ENCODE assay signal across 21 cellular contexts in genomic region chr6:51318674-51319073, GRCh38.
DNase-seq lines count a peak whose midpoint lies in the region; ATAC-seq, FAIRE-seq and TF ChIP-seq lines count a peak whose summit lies in the region.
"Had no signal": no experiment of that assay in that cellular context is flagged by ENCODE, and none has a peak within 500 bp of the region (broad histone marks: within the 10 kb centered on the region; RNA-seq: fewer than 3 reads in every experiment).

No MANE protein-coding gene starts in this region.

- peaks cover 3% of the 10 kb centered on the region; the same call in 1 of the 2 replicates for H3K9me2 ChIP-seq in GM23338 (ENCODE audit: insufficient read depth)

- peaks cover 17% of the 10 kb centered on the region for H3K36me3 Mint-ChIP-seq in GM23338 (ENCODE audit: low read depth)
- H3K36me3 Mint-ChIP-seq in HFFc6 (ENCODE audit: low read depth), result no peaks in the 10 kb centered on the region
- H3K36me3 Mint-ChIP-seq: CD8-positive, alpha-beta T cell had no signal

- no peaks in the 10 kb centered on the region for H4K20me1 ChIP-seq in GM23338 (replicated peaks; ENCODE audit: insufficient read depth)
- no peaks in the 10 kb centered on the region for H4K20me1 ChIP-seq in K562 (replicated peaks; ENCODE audit: control insufficient read depth, insufficient read depth, low read length)
- H4K20me1 ChIP-seq: BLaER1 treated with 17β-estradiol and CSF1 and Interleukin-3, amounts not matched to agents 10 nM and 100 nM had no signal

- H3K27ac ChIP-seq in A549 (no peak overlapping the region), GM23338 (ENCODE audit: low read depth) (no peak overlapping the region), K562 (ENCODE audit: extremely low read depth, low read depth, low read length) (no peak overlapping the region)
- H3K27ac ChIP-seq: BLaER1 treated with 17β-estradiol and CSF1 and Interleukin-3, amounts not matched to agents 10 nM and 100 nM; C4-2B had no signal

- no peak for FAIRE-seq in A549 (lab: Jason Lieb, UNC)
- FAIRE-seq in K562 (lab: Jason Lieb, UNC), result no peak
- FAIRE-seq: A204.1, D721Med, G401.6, GM12891, GM19239 had no signal

- no peak overlapping the region for H3K4me2 ChIP-seq in A549
- peak overlapping the region; percentile 60 for H3K4me2 ChIP-seq in GM23338
- H3K4me2 ChIP-seq in K562 (ENCODE audit: insufficient read depth, low read length), result no peak overlapping the region
- H3K4me2 ChIP-seq: BLaER1 treated with 17β-estradiol and CSF1 and Interleukin-3, amounts not matched to agents 10 nM and 100 nM had no signal

- CTCF ChIA-PET in A549 (lab: Yijun Ruan, JAX) (no interaction called here), K562 (lab: Yijun Ruan, JAX; ENCODE audit: low intra/inter-chr PET ratio) (no interaction called here)

- no TSS peak for BruUV-seq in K562 (replicated peaks; lab: Mats Ljungman, UMichigan)

- POLR2A ChIA-PET in A549 (lab: Yijun Ruan, JAX) (no interaction called here), K562 (lab: Yijun Ruan, JAX) (no interaction called here)

- H3K27me3 ChIP-seq in GM23338 (ENCODE audit: insufficient read depth) (no peaks in the 10 kb centered on the region), K562 (ENCODE audit: control insufficient read depth in 2 of 2, insufficient read depth in 2 of 2, low read length in 2 of 2) (no peaks in the 10 kb centered on the region)
- H3K27me3 ChIP-seq: BLaER1 treated with 17β-estradiol and CSF1 and Interleukin-3, amounts not matched to agents 10 nM and 100 nM had no signal

- intact Hi-C loops in K562 (cut with micrococcal nuclease), result no loop called here

- H3K9me3 ChIP-seq in A549 (no peaks in the 10 kb centered on the region), K562 (replicated peaks; ENCODE audit: control insufficient read depth, insufficient read depth, low read depth, low read length) (no peaks in the 10 kb centered on the region)
- H3K9me3 ChIP-seq: Caco-2 had no signal

- H3K4me3 ChIP-seq in A549, result no peak overlapping the region
- no peak overlapping the region for H3K4me3 ChIP-seq in GM23338
- H3K4me3 ChIP-seq in K562, result no peak overlapping the region
- H3K4me3 ChIP-seq: BLaER1 treated with 17β-estradiol and CSF1 and Interleukin-3, amounts not matched to agents 10 nM and 100 nM had no signal

- no peak overlapping the region for H3K9ac ChIP-seq in K562 (ENCODE audit: insufficient read depth in 1 of 2, low read depth in 2 of 2, low read length in 2 of 2)
- H3K9ac ChIP-seq: BLaER1 treated with 17β-estradiol and CSF1 and Interleukin-3, amounts not matched to agents 10 nM and 100 nM had no signal

- H2AFZ ChIP-seq in GM23338, result peak overlapping the region; percentile 58; the same call in 1 of the 2 replicates
- H2AFZ ChIP-seq in K562 (ENCODE audit: low read depth, low read length), result no peak overlapping the region

- peaks cover 14% of the 10 kb centered on the region; the same call in 2 of the 3 replicates for H3K4me1 Mint-ChIP-seq in GM23338
- H3K4me1 Mint-ChIP-seq in HFFc6 (ENCODE audit: low read depth), result no peaks in the 10 kb centered on the region
- H3K4me1 Mint-ChIP-seq: B cell had no signal

- no peak for TF ChIP-seq CTCF in A549 (IDR thresholded peaks at IDR 0.05)
- TF ChIP-seq CTCF in GM23338 (conservative IDR thresholded peaks at IDR 0.05; ENCODE audit: low read depth in 2 of 2), result no peak
- no peak for TF ChIP-seq CTCF in K562 (IDR thresholded peaks at IDR 0.05 in 2 of 3, conservative IDR thresholded peaks at IDR 0.05 in 1 of 3; ENCODE audit: insufficient read depth in 2 of 3, low read depth in 1 of 3, low read length in 3 of 3)
- no peak for TF ChIP-seq CTCF in HFFc6 (IDR thresholded peaks at IDR 0.05)

- TF ChIP-seq RAD21 in A549 (conservative IDR thresholded peaks at IDR 0.05 in 1 of 2, IDR thresholded peaks at IDR 0.05 in 1 of 2), result no peak
- TF ChIP-seq RAD21 in K562 (CRISPR knock-in tag; conservative IDR thresholded peaks at IDR 0.05 in 1 of 2, IDR thresholded peaks at IDR 0.05 in 1 of 2), result no peak

- no peaks in the 10 kb centered on the region for H3K79me2 ChIP-seq in GM23338 (replicated peaks; ENCODE audit: insufficient read depth)
- no peaks in the 10 kb centered on the region for H3K79me2 ChIP-seq in K562 (ENCODE audit: control insufficient read depth, insufficient read depth, low read length)

- no peaks in the 10 kb centered on the region for H3K4me1 ChIP-seq in A549
- H3K4me1 ChIP-seq in GM23338 (ENCODE audit: insufficient read depth), result peaks cover 13% of the 10 kb centered on the region
- no peaks in the 10 kb centered on the region for H3K4me1 ChIP-seq in K562 (replicated peaks in 1 of 2; ENCODE audit: control insufficient read depth in 2 of 2, insufficient read depth in 2 of 2, low read length in 2 of 2)
- H3K4me1 ChIP-seq: BLaER1 treated with 17β-estradiol and CSF1 and Interleukin-3, amounts not matched to agents 10 nM and 100 nM; Caco-2 had no signal

- H3F3A ChIP-seq in GM23338 (replicated peaks; ENCODE audit: low read depth), result no peaks in the 10 kb centered on the region

- in situ Hi-C loops in K562 (cut with MboI), result no loop called here

- DNase-seq in A549 (ENCODE audit: low read depth in 1 of 2, low spot score in 1 of 2) (no peak), GM23338 (ENCODE audit: low spot score) (no peak), K562 (ENCODE audit: extremely low read depth in 1 of 4, low spot score in 3 of 4) (no peak), NCI-H510A treated with DMSO at 0.1 percent for 48 hours (lab: John Stamatoyannopoulos, UW) (no peak), HFFc6 (no peak)
- DNase-seq: 8988T; AML-193; Caco-2; Calu3; CD4-positive, alpha-beta T cell; CD8-positive, alpha-beta T cell; DMS79 treated with DMSO at 0.1 percent for 48 hours; GF-D8 had no signal

- TF ChIP-seq POLR2A in A549 (IDR thresholded peaks at IDR 0.05; ENCODE audit: low read length) (no peak), K562 (conservative IDR thresholded peaks at IDR 0.05) (no peak)

- peaks cover 18% of the 10 kb centered on the region for H3K9me3 Mint-ChIP-seq in GM23338
- H3K9me3 Mint-ChIP-seq in HFFc6, result peaks cover 38% of the 10 kb centered on the region

- TF ChIP-seq EP300 in A549 (IDR thresholded peaks at IDR 0.05) (no peak), K562 (IDR thresholded peaks at IDR 0.05; ENCODE audit: low read length) (no peak)

- H3K27me3 Mint-ChIP-seq in GM23338 (ENCODE audit: insufficient read depth, low read depth, poor library complexity), result peaks cover 2% of the 10 kb centered on the region
- H3K27me3 Mint-ChIP-seq in HFFc6 (ENCODE audit: insufficient read depth), result no peaks in the 10 kb centered on the region
- H3K27me3 Mint-ChIP-seq: B cell; CD4-positive, alpha-beta T cell had no signal

- H3K4me3 Mint-ChIP-seq in GM23338 (no peak overlapping the region), HFFc6 (no peak overlapping the region)
- H3K4me3 Mint-ChIP-seq: B cell; CD4-positive, alpha-beta T cell; CD8-positive, alpha-beta T cell had no signal

- no peak overlapping the region for H3K27ac Mint-ChIP-seq in GM23338
- no peak overlapping the region for H3K27ac Mint-ChIP-seq in HFFc6
- H3K27ac Mint-ChIP-seq: B cell; CD4-positive, alpha-beta T cell; CD8-positive, alpha-beta T cell had no signal

- WGBS in A549 (ENCODE audit: missing lambda C conversion rate), result 22% methylated on average over 5 of the region's 5 CpGs
- 7% methylated on average over 5 of the region's 5 CpGs for WGBS in K562 (ENCODE audit: insufficient coverage, low coverage, missing lambda C conversion rate)

- ATAC-seq in A549, result no peak
- ATAC-seq in GM23338, result no peak
- ATAC-seq in K562, result no peak
- ATAC-seq: CD8-positive, alpha-beta T cell had no signal

- no peaks in the 10 kb centered on the region for H3K9me1 ChIP-seq in K562 (ENCODE audit: control insufficient read depth, insufficient read depth, low read length)

- no peaks in the 10 kb centered on the region for H3K36me3 ChIP-seq in GM23338 (ENCODE audit: insufficient read depth)
- H3K36me3 ChIP-seq in K562 (ENCODE audit: control insufficient read depth, insufficient read depth, low read length), result no peaks in the 10 kb centered on the region
- H3K36me3 ChIP-seq: BLaER1 treated with 17β-estradiol and CSF1 and Interleukin-3, amounts not matched to agents 10 nM and 100 nM had no signal

TF ChIP-seq in A549, 52 proteins besides CTCF, POLR2A, EP300 and RAD21:
- TF ChIP-seq EHF (CRISPR knock-in tag; IDR thresholded peaks at IDR 0.05) (no peak), MAFK (IDR thresholded peaks at IDR 0.05; ENCODE audit: partially characterized antibody) (peak; percentile 25), HOXB5 (CRISPR knock-in tag; IDR thresholded peaks at IDR 0.05) (no peak)
TF ChIP-seq in A549: peak in this region for 1.

TF ChIP-seq in K562, 482 proteins besides CTCF, POLR2A, EP300 and RAD21:
- 0 out of 2 replicates have a peak, but pooled peaks have one; percentile 16 for TF ChIP-seq MAFG (tag; conservative IDR thresholded peaks at IDR 0.05)
- no peak for TF ChIP-seq ZNF197 (CRISPR knock-in tag; IDR thresholded peaks at IDR 0.05; ENCODE audit: low read depth)
- no peak for TF ChIP-seq ZNF76 (CRISPR knock-in tag; IDR thresholded peaks at IDR 0.05; ENCODE audit: borderline replicate concordance)
- TF ChIP-seq SLC30A9 (CRISPR knock-in tag; IDR thresholded peaks at IDR 0.05), result no peak
- peak; percentile 39; the same call in 1 of the 2 replicates for TF ChIP-seq ZNF316 (IDR thresholded peaks at IDR 0.05)
- TF ChIP-seq C11orf30 (IDR thresholded peaks at IDR 0.05; ENCODE audit: low read depth), result peak; percentile 23; the same call in 1 of the 2 replicates
- no peak for TF ChIP-seq TEAD4 (IDR thresholded peaks at IDR 0.05; ENCODE audit: low read length)
- no peak for TF ChIP-seq TEAD4 (CRISPR knock-in tag; IDR thresholded peaks at IDR 0.05; ENCODE audit: borderline replicate concordance)
- TF ChIP-seq ZNF24 (IDR thresholded peaks at IDR 0.05), result no peak
- no peak for TF ChIP-seq MAFF (IDR thresholded peaks at IDR 0.05; ENCODE audit: low read length)

Comparison
In these comparisons a context has a peak if more than half of its experiments do, and no peak if none do; other contexts are left out.
1. Of the 35 proteins assayed by ChIP-seq in both K562 and A549: peak only in K562: none; only in A549: MAFK; in both: none; in neither: 34.